ENCODE assay signal across 2 cellular contexts in genomic region chr5:133850811-133851210, GRCh38.
A peak's percentile ranks its signal among the peaks of the same experiment; 100 is the strongest.
TF ChIP-seq lines count a peak whose summit lies in the region.

No MANE protein-coding gene starts in this region.

TF ChIP-seq in HepG2, 621 proteins besides CTCF, POLR2A, EP300 and RAD21:
- TF ChIP-seq CREB1 (IDR thresholded peaks at IDR 0.05) (0 out of 2 replicates have a peak, but pooled peaks have one; percentile 23), CREB1 (CRISPR knock-in tag; IDR thresholded peaks at IDR 0.05) (no peak), ZNF468 (CRISPR knock-in tag; IDR thresholded peaks at IDR 0.05) (no peak), MAFK (conservative IDR thresholded peaks at IDR 0.05 in 1 of 2, IDR thresholded peaks at IDR 0.05 in 1 of 2; ENCODE audit: low read length in 2 of 2) (peak; percentile 46 to 68; a peak in 3 of 4 replicates), MAFF (IDR thresholded peaks at IDR 0.05; ENCODE audit: low read depth, low read length) (peak; percentile 43), TBX2 (CRISPR knock-in tag; IDR thresholded peaks at IDR 0.05; ENCODE audit: borderline replicate concordance) (no peak), NFYC (CRISPR knock-in tag; IDR thresholded peaks at IDR 0.05) (no peak), ZNF619 (CRISPR knock-in tag; IDR thresholded peaks at IDR 0.05) (no peak), YEATS4 (CRISPR knock-in tag; IDR thresholded peaks at IDR 0.05; ENCODE audit: borderline replicate concordance) (no peak)
- TF ChIP-seq, protein P1, sequence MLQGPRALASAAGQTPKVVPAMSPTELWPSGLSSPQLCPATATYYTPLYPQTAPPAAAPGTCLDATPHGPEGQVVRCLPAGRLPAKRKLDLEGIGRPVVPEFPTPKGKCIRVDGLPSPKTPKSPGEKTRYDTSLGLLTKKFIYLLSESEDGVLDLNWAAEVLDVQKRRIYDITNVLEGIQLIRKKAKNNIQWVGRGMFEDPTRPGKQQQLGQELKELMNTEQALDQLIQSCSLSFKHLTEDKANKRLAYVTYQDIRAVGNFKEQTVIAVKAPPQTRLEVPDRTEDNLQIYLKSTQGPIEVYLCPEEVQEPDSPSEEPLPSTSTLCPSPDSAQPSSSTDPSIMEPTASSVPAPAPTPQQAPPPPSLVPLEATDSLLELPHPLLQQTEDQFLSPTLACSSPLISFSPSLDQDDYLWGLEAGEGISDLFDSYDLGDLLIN (CRISPR knock-in tag; IDR thresholded peaks at IDR 0.05; ENCODE audit: borderline replicate concordance): no peak
TF ChIP-seq in HepG2: peak in this region for 3.

TF ChIP-seq in IMR-90, 13 proteins besides CTCF, POLR2A, EP300 and RAD21:
- TF ChIP-seq RCOR1 (IDR thresholded peaks at IDR 0.05; ENCODE audit: insufficient replicate concordance, low read length) (no peak), NFE2L2 (IDR thresholded peaks at IDR 0.05; ENCODE audit: low read depth, low read length) (no peak), CEBPB (IDR thresholded peaks at IDR 0.05; ENCODE audit: low read depth, low read length) (no peak), MAFK (IDR thresholded peaks at IDR 0.05; ENCODE audit: low read depth, low read length) (peak; percentile 44; the same call in 1 of the 2 replicates)
